In the genomic region with DNA sequence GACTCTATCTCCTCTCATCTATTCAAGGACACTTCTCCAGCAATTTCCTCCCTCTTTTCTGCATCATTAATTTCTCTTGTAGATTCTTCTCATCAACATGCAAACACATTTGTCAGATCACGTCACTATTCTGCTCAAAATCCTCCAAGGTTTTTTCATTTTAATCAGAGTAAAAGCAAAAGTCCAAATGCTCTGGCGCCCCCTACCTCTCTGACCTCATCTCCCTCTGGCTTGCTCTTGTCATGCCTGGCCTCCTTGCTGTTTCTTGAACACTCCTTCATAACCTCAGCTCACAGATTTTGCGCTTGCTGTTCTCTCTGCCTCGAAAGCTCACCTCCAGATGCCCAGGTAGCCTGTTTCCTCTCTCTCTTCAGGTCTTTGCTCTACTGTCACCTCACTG, we compare ENCODE assay signal across 10 cellular contexts. TPM values are rescaled to one million over a fixed set of nuclear protein-coding genes. Genes with fewer than 3 reads are reported as not detected.
A peak's percentile ranks its signal among the peaks of the same experiment; 100 is the strongest.
DNase-seq lines count a peak whose midpoint lies in the region; ATAC-seq, FAIRE-seq and TF ChIP-seq lines count a peak whose summit lies in the region.
"Had no signal": no experiment of that assay in that cellular context is flagged by ENCODE, and none has a peak within 500 bp of the region (broad histone marks: within the 10 kb centered on the region; RNA-seq: fewer than 3 reads in every experiment).

No MANE protein-coding gene starts in this region.

- POLR2A ChIA-PET in OCI-LY7 (lab: Charles Lee) (no interaction called here), endothelial cell of umbilical vein (lab: Charles Lee) (no interaction called here)

- no peaks in the 10 kb centered on the region for H3K9me3 ChIP-seq in heart left ventricle
- H3K9me3 ChIP-seq in right cardiac atrium (ENCODE audit: control insufficient read depth, low read length): no peaks in the 10 kb centered on the region
- H3K9me3 ChIP-seq in OCI-LY7 (ENCODE audit: low read length): no peaks in the 10 kb centered on the region
- H3K9me3 ChIP-seq in endothelial cell of umbilical vein (replicated peaks; ENCODE audit: control insufficient read depth, insufficient read depth, low read length): no peaks in the 10 kb centered on the region

- no peaks in the 10 kb centered on the region for H3K9me1 ChIP-seq in endothelial cell of umbilical vein (replicated peaks; ENCODE audit: control insufficient read depth, extremely low read depth, insufficient read depth, low read length)

- H3K9me2 ChIP-seq in OCI-LY7 (ENCODE audit: insufficient read depth, low read length): no peaks in the 10 kb centered on the region

- dilution Hi-C loops in endothelial cell of umbilical vein (cut with MboI; ENCODE audit: extremely low pct_ligation_motif_present, low sequenced_read_pairs): no loop called here

- H3K4me3 ChIP-seq in heart left ventricle (no peak overlapping the region), right cardiac atrium (ENCODE audit: low read length) (no peak overlapping the region), OCI-LY7 (ENCODE audit: low read depth, low read length, poor library complexity, severe bottlenecking) (no peak overlapping the region), endothelial cell of umbilical vein (replicated peaks in 1 of 3; ENCODE audit: insufficient read depth in 1 of 3, low read depth in 1 of 3, low read length in 3 of 3) (no peak overlapping the region)

- no TSS peak for BruUV-seq in OCI-LY7 (replicated peaks; lab: Mats Ljungman, UMichigan)
- no TSS peak for BruUV-seq in endothelial cell of umbilical vein (replicated peaks; lab: Mats Ljungman, UMichigan)

- TF ChIP-seq CTCF in heart left ventricle (IDR thresholded peaks at IDR 0.05) (peak in 10 of 12 donors; percentile 10 to 53 (median 30)), OCI-LY7 (conservative IDR thresholded peaks at IDR 0.05; ENCODE audit: low read length) (peak; percentile 77), endothelial cell of umbilical vein (IDR thresholded peaks at IDR 0.05; ENCODE audit: extremely low read depth in 1 of 2, insufficient read depth in 1 of 2, low read depth in 1 of 2, low read length in 2 of 2) (peak; percentile 19 to 57)

- TF ChIP-seq POLR2A in heart left ventricle (IDR thresholded peaks at IDR 0.05) (no peak), endothelial cell of umbilical vein (IDR thresholded peaks at IDR 0.05; ENCODE audit: low read depth, low read length) (no peak)

- H3K79me2 ChIP-seq in OCI-LY7 (ENCODE audit: insufficient read depth, low read depth, low read length) (no peaks in the 10 kb centered on the region), endothelial cell of umbilical vein (ENCODE audit: control insufficient read depth, insufficient read depth, low read length) (no peaks in the 10 kb centered on the region)

- H4K20me1 ChIP-seq in OCI-LY7 (ENCODE audit: insufficient read depth, low read length) (no peaks in the 10 kb centered on the region), endothelial cell of umbilical vein (replicated peaks; ENCODE audit: control insufficient read depth, extremely low read depth, insufficient read depth, low read length) (no peaks in the 10 kb centered on the region)

- no peak for DNase-seq in heart left ventricle
- DNase-seq in right cardiac atrium: no peak
- DNase-seq in OCI-LY7 (ENCODE audit: low spot score): peak; percentile 13
- DNase-seq in endothelial cell of umbilical vein (ENCODE audit: low read depth, low spot score): peak; percentile 19
- peak; percentile 31 for DNase-seq in superior temporal gyrus (ENCODE audit: extremely low spot score)
- no peak for DNase-seq in NCI-H146 (lab: John Stamatoyannopoulos, UW)
- no peak for DNase-seq in NOMO-1 treated with DMSO at 0.1 percent for 48 hours (lab: John Stamatoyannopoulos, UW; ENCODE audit: unreplicated experiment)
- DNase-seq in cerebellum (ENCODE audit: low spot score): no peak

- H3K4me1 ChIP-seq in heart left ventricle: no peaks in the 10 kb centered on the region
- H3K4me1 ChIP-seq in right cardiac atrium (ENCODE audit: control insufficient read depth, insufficient read depth, low read length): no peaks in the 10 kb centered on the region
- H3K4me1 ChIP-seq in OCI-LY7 (ENCODE audit: insufficient read depth, low read length, poor library complexity, severe bottlenecking): no peaks in the 10 kb centered on the region
- no peaks in the 10 kb centered on the region for H3K4me1 ChIP-seq in endothelial cell of umbilical vein (ENCODE audit: control insufficient read depth, extremely low read depth, insufficient read depth, low read length)

- H2AFZ ChIP-seq in OCI-LY7 (ENCODE audit: low read length) (no peak overlapping the region), endothelial cell of umbilical vein (ENCODE audit: low read depth, low read length) (no peak overlapping the region)

- no peak overlapping the region for H3K9ac ChIP-seq in endothelial cell of umbilical vein (replicated peaks; ENCODE audit: extremely low read depth, insufficient read depth, low read length)

- H3K36me3 ChIP-seq in heart left ventricle (peaks cover 2 to 96% (median 84%) of the 10 kb centered on the region in 9 donors), OCI-LY7 (ENCODE audit: insufficient read depth, low read length) (peaks cover 79% of the 10 kb centered on the region), endothelial cell of umbilical vein (ENCODE audit: control insufficient read depth in 2 of 2, extremely low read depth in 1 of 2, insufficient read depth in 2 of 2, low read length in 2 of 2) (peaks cover 24 to 29% of the 10 kb centered on the region in 2 experiments)

- peak; percentile 64 for FAIRE-seq in endothelial cell of umbilical vein (lab: Jason Lieb, UNC)

- no peaks in the 10 kb centered on the region for H3K27me3 ChIP-seq in heart left ventricle
- H3K27me3 ChIP-seq in right cardiac atrium (ENCODE audit: control insufficient read depth, insufficient read depth): no peaks in the 10 kb centered on the region
- H3K27me3 ChIP-seq in endothelial cell of umbilical vein (ENCODE audit: control insufficient read depth in 2 of 2, insufficient read depth in 2 of 2, low read length in 2 of 2): no peaks in the 10 kb centered on the region

- H3K4me2 ChIP-seq in OCI-LY7 (ENCODE audit: low read length): no peak overlapping the region
- no peak overlapping the region for H3K4me2 ChIP-seq in endothelial cell of umbilical vein (ENCODE audit: insufficient read depth, low read length)

- H3K27ac ChIP-seq in heart left ventricle: no peak overlapping the region
- H3K27ac ChIP-seq in right cardiac atrium (ENCODE audit: low read length): no peak overlapping the region
- H3K27ac ChIP-seq in OCI-LY7 (ENCODE audit: low read depth, low read length, poor library complexity, severe bottlenecking): no peak overlapping the region
- no peak overlapping the region for H3K27ac ChIP-seq in endothelial cell of umbilical vein (ENCODE audit: insufficient read depth, low read depth, low read length)

- WGBS in heart left ventricle, 4 donors: 83 to 86% (median 84%) methylated on average over 4 of the region's 4 CpGs
- WGBS in right cardiac atrium: 83% methylated on average over 4 of the region's 4 CpGs

- no peak for ATAC-seq in heart left ventricle
- no peak for ATAC-seq in right cardiac atrium

- intact Hi-C loops in heart left ventricle (cut with DNase I) (loop anchor here in 1 of 10 donors (10.0 kb wide), 1 partner anchor 285 kb away; no protein-coding TSS in a partner anchor), right cardiac atrium (cut with DNase I) (loop anchor here in 1 of 4 donors (10.0 kb wide), 1 partner anchor 415 kb away; no protein-coding TSS in a partner anchor), OCI-LY7 (cut with micrococcal nuclease; ENCODE audit: unreplicated experiment) (no loop called here), endothelial cell of umbilical vein (cut with micrococcal nuclease) (no loop called here)

- CTCF ChIA-PET in OCI-LY7 (lab: Charles Lee; ENCODE audit: unreplicated experiment): no interaction called here
- CTCF ChIA-PET in endothelial cell of umbilical vein (lab: Charles Lee): interaction anchor here (1.1 to 2.1 kb wide), 9 partner anchors 9 to 412 kb away, joined by 3 to 8 read pairs (median 4); a partner anchor contains a TSS

TF ChIP-seq in endothelial cell of umbilical vein, 7 proteins besides CTCF, POLR2A, EP300 and RAD21 (continues in another document):
- no peak for TF ChIP-seq EZH2 (IDR thresholded peaks at IDR 0.05; ENCODE audit: borderline replicate concordance, low read depth, low read length, severe bottlenecking)
- TF ChIP-seq MYC (IDR thresholded peaks at IDR 0.05; ENCODE audit: low read depth, low read length): no peak
- no peak for TF ChIP-seq GATA2 (IDR thresholded peaks at IDR 0.05; ENCODE audit: insufficient read depth, insufficient read length, low read depth, low read length)
- TF ChIP-seq FOS (IDR thresholded peaks at IDR 0.05; ENCODE audit: borderline replicate concordance, insufficient read depth, low read length): no peak
- TF ChIP-seq JUN (IDR thresholded peaks at IDR 0.05; ENCODE audit: borderline replicate concordance, insufficient read depth, insufficient read length, low read depth): no peak

RNA-seq across cellular contexts. Expression of a gene that starts 22.4 kb away (rescaled TPM):
- total RNA-seq in heart left ventricle (10 to 100 TPM; 39.4 to 54.0 (median 47.1) TPM), right cardiac atrium (10 to 100 TPM; 47.3 to 50.2 (median 48.4) TPM), OCI-LY7 (2022) (27.9 and 29.9 TPM in 2 replicates), endothelial cell of umbilical vein (97.4 and 98.7 TPM in 2 replicates), cerebellum (49.9 TPM)
- polyA plus RNA-seq in heart left ventricle (100 to 1,000 TPM in 1 of 2 donors, 10 to 100 TPM in 1; 19.8 to 110 TPM), right cardiac atrium (35.2 TPM), endothelial cell of umbilical vein (85.2 and 100 TPM in 2 replicates)
- 37.2 and 58.3 TPM in 2 replicates for total RNA-seq in OCI-LY7 (2014; rRNA removed; shearing (Covaris generic))
- polyA plus RNA-seq in endothelial cell of umbilical vein (2011; cell fraction: cytosol; rRNA removed): 121 and 141 TPM in 2 replicates
- polyA plus RNA-seq in endothelial cell of umbilical vein (2011; cell fraction: nucleus; rRNA removed): 102 and 139 TPM in 2 replicates
- polyA plus RNA-seq in endothelial cell of umbilical vein (2012): 80.4 and 111 TPM in 2 replicates
- 129 and 130 TPM in 2 replicates for polyA minus RNA-seq in endothelial cell of umbilical vein
- 28.2 TPM for polyA minus RNA-seq in endothelial cell of umbilical vein (2011; cell fraction: cytosol; rRNA and poly(A)+ RNA removed)
- polyA minus RNA-seq in endothelial cell of umbilical vein (2011; cell fraction: nucleus; rRNA and poly(A)+ RNA removed): 36.4 and 52.2 TPM in 2 replicates

RNA-seq across cellular contexts. Expression of a gene that starts 32.0 kb away (rescaled TPM):
- total RNA-seq in heart left ventricle (not detected), right cardiac atrium (not detected), OCI-LY7 (2022) (not detected in 2 replicates), endothelial cell of umbilical vein (not detected in 2 replicates), cerebellum (not detected)
- polyA plus RNA-seq in heart left ventricle (not detected), right cardiac atrium (not detected), endothelial cell of umbilical vein (not detected in 2 replicates)
- not detected in 2 replicates for total RNA-seq in OCI-LY7 (2014; rRNA removed; shearing (Covaris generic))
- not detected in 2 replicates for polyA plus RNA-seq in endothelial cell of umbilical vein (2011; cell fraction: cytosol; rRNA removed)
- polyA plus RNA-seq in endothelial cell of umbilical vein (2011; cell fraction: nucleus; rRNA removed): not detected in 2 replicates
- not detected in 2 replicates for polyA plus RNA-seq in endothelial cell of umbilical vein (2012)
- not detected in 2 replicates for polyA minus RNA-seq in endothelial cell of umbilical vein
- not detected for polyA minus RNA-seq in endothelial cell of umbilical vein (2011; cell fraction: cytosol; rRNA and poly(A)+ RNA removed)
- not detected in 2 replicates for polyA minus RNA-seq in endothelial cell of umbilical vein (2011; cell fraction: nucleus; rRNA and poly(A)+ RNA removed)
- total RNA-seq: mesothelial cell of epicardium had no signal
- polyA plus RNA-seq: IgD-negative memory B cell had no signal

Comparison
In these comparisons a context has a peak if more than half of its experiments do, and no peak if none do; other contexts are left out.
1. DNase-seq: peak in OCI-LY7 (single experiment), endothelial cell of umbilical vein (single experiment) and superior temporal gyrus (single experiment); none in heart left ventricle (0 of 5), right cardiac atrium (0 of 3), NCI-H146 (single experiment), NOMO-1 treated with DMSO at 0.1 percent for 48 hours (single experiment) and cerebellum (single experiment).
2. Peak in every context shown above with its lines, with median percentiles within 50 percentile points of each other: CTCF ChIP-seq.